ENCODE assay signal across 1 cellular context in the genomic region with DNA sequence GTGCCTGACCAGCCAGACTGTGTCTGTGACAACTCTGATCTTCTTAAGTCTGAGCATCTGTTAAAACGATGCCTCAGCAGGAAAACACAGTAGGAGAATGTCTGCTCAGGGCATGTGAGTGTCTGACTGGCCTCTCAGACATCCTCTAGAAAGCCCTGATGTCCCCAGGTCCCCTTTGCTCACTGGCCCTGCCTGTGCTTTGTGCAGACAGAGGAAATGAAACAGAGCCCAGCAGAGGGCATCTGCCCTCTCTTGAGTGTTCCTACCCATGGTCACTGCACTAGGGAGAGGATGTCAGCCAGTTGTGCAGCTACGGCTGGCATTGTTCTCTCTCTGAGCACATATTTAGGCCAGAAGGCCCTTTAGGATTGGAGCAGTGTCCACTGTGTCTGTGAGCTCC.
TF ChIP-seq lines count a peak whose summit lies in the region.

No MANE protein-coding gene starts in this region.

TF ChIP-seq in K562, 482 proteins besides CTCF, POLR2A, EP300 and RAD21:
- no peak for TF ChIP-seq HIVEP1 (CRISPR knock-in tag; IDR thresholded peaks at IDR 0.05)
- TF ChIP-seq ZNF395 (CRISPR knock-in tag; IDR thresholded peaks at IDR 0.05), result no peak
- TF ChIP-seq ZNF3 (CRISPR knock-in tag; IDR thresholded peaks at IDR 0.05), result no peak
- no peak for TF ChIP-seq STAT5A (IDR thresholded peaks at IDR 0.05; ENCODE audit: borderline replicate concordance, low read length)
- no peak for TF ChIP-seq ZNF311 (CRISPR knock-in tag; IDR thresholded peaks at IDR 0.05)
- no peak for TF ChIP-seq ZNF507 (tag; conservative IDR thresholded peaks at IDR 0.05)
- no peak for TF ChIP-seq ARID2 (IDR thresholded peaks at IDR 0.05)
- no peak for TF ChIP-seq CHD2 (IDR thresholded peaks at IDR 0.05; ENCODE audit: low read depth, low read length)
- TF ChIP-seq SMARCE1 (IDR thresholded peaks at IDR 0.05), result no peak
- no peak for TF ChIP-seq MCM5 (IDR thresholded peaks at IDR 0.05; ENCODE audit: low read depth)
- TF ChIP-seq NELFE (IDR thresholded peaks at IDR 0.05; ENCODE audit: insufficient read depth, insufficient read length), result no peak
- no peak for TF ChIP-seq FOXK2 (conservative IDR thresholded peaks at IDR 0.05 in 1 of 2, IDR thresholded peaks at IDR 0.05 in 1 of 2; ENCODE audit: low read depth in 2 of 2)
- no peak for TF ChIP-seq POU5F1 (IDR thresholded peaks at IDR 0.05; ENCODE audit: borderline replicate concordance, low read depth, low read length, partially characterized antibody)
- TF ChIP-seq, protein P1, sequence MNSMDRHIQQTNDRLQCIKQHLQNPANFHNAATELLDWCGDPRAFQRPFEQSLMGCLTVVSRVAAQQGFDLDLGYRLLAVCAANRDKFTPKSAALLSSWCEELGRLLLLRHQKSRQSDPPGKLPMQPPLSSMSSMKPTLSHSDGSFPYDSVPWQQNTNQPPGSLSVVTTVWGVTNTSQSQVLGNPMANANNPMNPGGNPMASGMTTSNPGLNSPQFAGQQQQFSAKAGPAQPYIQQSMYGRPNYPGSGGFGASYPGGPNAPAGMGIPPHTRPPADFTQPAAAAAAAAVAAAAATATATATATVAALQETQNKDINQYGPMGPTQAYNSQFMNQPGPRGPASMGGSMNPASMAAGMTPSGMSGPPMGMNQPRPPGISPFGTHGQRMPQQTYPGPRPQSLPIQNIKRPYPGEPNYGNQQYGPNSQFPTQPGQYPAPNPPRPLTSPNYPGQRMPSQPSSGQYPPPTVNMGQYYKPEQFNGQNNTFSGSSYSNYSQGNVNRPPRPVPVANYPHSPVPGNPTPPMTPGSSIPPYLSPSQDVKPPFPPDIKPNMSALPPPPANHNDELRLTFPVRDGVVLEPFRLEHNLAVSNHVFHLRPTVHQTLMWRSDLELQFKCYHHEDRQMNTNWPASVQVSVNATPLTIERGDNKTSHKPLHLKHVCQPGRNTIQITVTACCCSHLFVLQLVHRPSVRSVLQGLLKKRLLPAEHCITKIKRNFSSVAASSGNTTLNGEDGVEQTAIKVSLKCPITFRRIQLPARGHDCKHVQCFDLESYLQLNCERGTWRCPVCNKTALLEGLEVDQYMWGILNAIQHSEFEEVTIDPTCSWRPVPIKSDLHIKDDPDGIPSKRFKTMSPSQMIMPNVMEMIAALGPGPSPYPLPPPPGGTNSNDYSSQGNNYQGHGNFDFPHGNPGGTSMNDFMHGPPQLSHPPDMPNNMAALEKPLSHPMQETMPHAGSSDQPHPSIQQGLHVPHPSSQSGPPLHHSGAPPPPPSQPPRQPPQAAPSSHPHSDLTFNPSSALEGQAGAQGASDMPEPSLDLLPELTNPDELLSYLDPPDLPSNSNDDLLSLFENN (IDR thresholded peaks at IDR 0.05; ENCODE audit: low read depth in 2 of 2, low read length in 2 of 2), result no peak
- TF ChIP-seq FOXA1 (IDR thresholded peaks at IDR 0.05; ENCODE audit: borderline replicate concordance), result no peak
- no peak for TF ChIP-seq SIN3B (IDR thresholded peaks at IDR 0.05; ENCODE audit: low read depth)
- no peak for TF ChIP-seq ZNF696 (CRISPR knock-in tag; conservative IDR thresholded peaks at IDR 0.05)
- no peak for TF ChIP-seq ZNF197 (CRISPR knock-in tag; IDR thresholded peaks at IDR 0.05; ENCODE audit: low read depth)
- no peak for TF ChIP-seq ZNF354B (CRISPR knock-in tag; IDR thresholded peaks at IDR 0.05)
TF ChIP-seq in K562: peak in this region for 0.
